Comparison of ENCODE assay signal across 17 cellular contexts in genomic region chr1:117389284-117389683, GRCh38. TPM values are rescaled to one million over a fixed set of nuclear protein-coding genes. Genes with fewer than 3 reads are reported as not detected.
A peak's percentile ranks its signal among the peaks of the same experiment; 100 is the strongest.
DNase-seq lines count a peak whose midpoint lies in the region; ATAC-seq, FAIRE-seq and TF ChIP-seq lines count a peak whose summit lies in the region.
"Had no signal": no experiment of that assay in that cellular context is flagged by ENCODE, and none has a peak within 500 bp of the region (broad histone marks: within the 10 kb centered on the region; RNA-seq: fewer than 3 reads in every experiment).

No MANE protein-coding gene starts in this region.

- TF ChIP-seq POLR2A in body of pancreas (IDR thresholded peaks at IDR 0.05) (no peak), H54 (IDR thresholded peaks at IDR 0.05; ENCODE audit: low read depth, low read length) (no peak)

- TF ChIP-seq CTCF in natural killer cell (IDR thresholded peaks at IDR 0.05), result no peak
- TF ChIP-seq CTCF in body of pancreas (IDR thresholded peaks at IDR 0.05), result no peak
- no peak for TF ChIP-seq CTCF in progenitor cell of endocrine pancreas (IDR thresholded peaks at IDR 0.05; ENCODE audit: unreplicated experiment)
- TF ChIP-seq CTCF in MM.1S (IDR thresholded peaks at IDR 0.05; ENCODE audit: low read length), result no peak

- H3K27ac Mint-ChIP-seq in natural killer cell (peak overlapping the region; percentile 67 to 81), progenitor cell of endocrine pancreas (no peak overlapping the region)
- H3K27ac Mint-ChIP-seq in natural killer cell treated with Interleukin-12 subunit alpha and Interleukin-12 subunit beta and Interleukin-15 and Interleukin-18, amount 100 ng/mL, for 72 hours, result no peak overlapping the region
- H3K27ac Mint-ChIP-seq: CD14-positive monocyte had no signal

- H3K27me3 Mint-ChIP-seq in natural killer cell (ENCODE audit: low read depth in 2 of 2), result no peaks in the 10 kb centered on the region
- H3K27me3 Mint-ChIP-seq in natural killer cell treated with Interleukin-12 subunit alpha and Interleukin-12 subunit beta and Interleukin-15 and Interleukin-18, amount 100 ng/mL, for 72 hours, result no peaks in the 10 kb centered on the region
- no peaks in the 10 kb centered on the region for H3K27me3 Mint-ChIP-seq in progenitor cell of endocrine pancreas

- H3F3A ChIP-seq in MM.1S (ENCODE audit: insufficient read depth, low read length), result no peaks in the 10 kb centered on the region

- ATAC-seq in natural killer cell (no peak), body of pancreas (peak; percentile 58)
- no peak for ATAC-seq in natural killer cell treated with Interleukin-12 subunit alpha and Interleukin-12 subunit beta and Interleukin-15 and Interleukin-18, amount 100 ng/mL, for 72 hours

- H2AFZ ChIP-seq in MM.1S (ENCODE audit: low read length), result no peak overlapping the region
- H2AFZ ChIP-seq: PC-9 had no signal

- H3K9me3 Mint-ChIP-seq in natural killer cell (peaks cover 0 to 3% of the 10 kb centered on the region in 2 donors), progenitor cell of endocrine pancreas (ENCODE audit: low read depth) (peaks cover 4% of the 10 kb centered on the region)
- no peaks in the 10 kb centered on the region for H3K9me3 Mint-ChIP-seq in natural killer cell treated with Interleukin-12 subunit alpha and Interleukin-12 subunit beta and Interleukin-15 and Interleukin-18, amount 100 ng/mL, for 72 hours

- 54 to 58% methylated on average over 3 of the region's 3 CpGs for WGBS in body of pancreas, 2 donors

- H3K4me1 ChIP-seq in body of pancreas, result peaks cover 65% of the 10 kb centered on the region
- no peaks in the 10 kb centered on the region for H3K4me1 ChIP-seq in MM.1S (ENCODE audit: low read length)
- H3K4me1 ChIP-seq: Caco-2 had no signal

- H3K4me3 ChIP-seq in body of pancreas, result no peak overlapping the region
- H3K4me3 ChIP-seq in MM.1S (ENCODE audit: low read length), result no peak overlapping the region
- H3K4me3 ChIP-seq: HAP-1, PC-9 had no signal

- no peak for FAIRE-seq in H54 (lab: Jason Lieb, UNC)

- intact Hi-C loops in natural killer cell (cut with micrococcal nuclease) (no loop called here), body of pancreas (cut with DNase I) (no loop called here)

- H3K27ac ChIP-seq in body of pancreas (peak overlapping the region in 1 of 4 donors; percentile 18), MM.1S (ENCODE audit: low read length) (no peak overlapping the region)
- H3K27ac ChIP-seq: PC-9 had no signal

- no peaks in the 10 kb centered on the region for H3K36me3 Mint-ChIP-seq in natural killer cell
- H3K36me3 Mint-ChIP-seq in natural killer cell treated with Interleukin-12 subunit alpha and Interleukin-12 subunit beta and Interleukin-15 and Interleukin-18, amount 100 ng/mL, for 72 hours, result peaks cover 5% of the 10 kb centered on the region
- H3K36me3 Mint-ChIP-seq in progenitor cell of endocrine pancreas (ENCODE audit: insufficient read depth), result peaks cover 2% of the 10 kb centered on the region

- DNase-seq in natural killer cell (no peak), body of pancreas (peak in 3 of 4 donors; percentile 12 to 40 (median 27)), kidney tubule cell (ENCODE audit: low spot score) (peak; percentile 62), H54 (ENCODE audit: insufficient read length, low spot score) (no peak), occipital lobe (lab: John Stamatoyannopoulos, UW) (no peak), progenitor cell of endocrine pancreas (ENCODE audit: low spot score, unreplicated experiment) (no peak), MM.1S (no peak)
- no peak for DNase-seq in natural killer cell treated with Interleukin-12 subunit alpha and Interleukin-12 subunit beta and Interleukin-15 and Interleukin-18, amount 100 ng/mL, for 72 hours (ENCODE audit: low spot score)
- DNase-seq: Caco-2, DMS153, NCI-H1436, NCI-H2029, NCI-H510A, NCI-H774, PC-9 had no signal

- H3K9me3 ChIP-seq in body of pancreas (no peaks in the 10 kb centered on the region), MM.1S (replicated peaks; ENCODE audit: insufficient read depth, low read length) (no peaks in the 10 kb centered on the region)
- H3K9me3 ChIP-seq: Caco-2, HAP-1 had no signal

- H3K4me2 ChIP-seq in MM.1S (ENCODE audit: low read depth, low read length), result no peak overlapping the region
- H3K4me2 ChIP-seq: PC-9 had no signal

- no peak overlapping the region for H3K4me3 Mint-ChIP-seq in natural killer cell
- no peak overlapping the region for H3K4me3 Mint-ChIP-seq in natural killer cell treated with Interleukin-12 subunit alpha and Interleukin-12 subunit beta and Interleukin-15 and Interleukin-18, amount 100 ng/mL, for 72 hours
- H3K4me3 Mint-ChIP-seq in progenitor cell of endocrine pancreas (ENCODE audit: low read depth), result no peak overlapping the region
- H3K4me3 Mint-ChIP-seq: CD14-positive monocyte had no signal

- H3K36me3 ChIP-seq in body of pancreas (replicated peaks in 1 of 2; ENCODE audit: insufficient read depth in 1 of 2, low read depth in 2 of 2), result no peaks in the 10 kb centered on the region
- no peaks in the 10 kb centered on the region for H3K36me3 ChIP-seq in MM.1S (replicated peaks; ENCODE audit: insufficient read depth, low read length)
- H3K36me3 ChIP-seq: HAP-1 had no signal

- H3K9me2 ChIP-seq in MM.1S (replicated peaks; ENCODE audit: insufficient read depth, low read length), result no peaks in the 10 kb centered on the region

- no peaks in the 10 kb centered on the region for H3K27me3 ChIP-seq in body of pancreas
- no peaks in the 10 kb centered on the region for H3K27me3 ChIP-seq in MM.1S (replicated peaks; ENCODE audit: insufficient read depth, low read length)

- peaks cover 92% of the 10 kb centered on the region for H3K79me2 ChIP-seq in MM.1S (ENCODE audit: low read length)

- H4K20me1 ChIP-seq in MM.1S (ENCODE audit: insufficient read depth, low read length), result no peaks in the 10 kb centered on the region

- H3K9ac ChIP-seq in MM.1S (ENCODE audit: low read length), result no peak overlapping the region

- peaks cover 61 to 64% of the 10 kb centered on the region in 2 donors for H3K4me1 Mint-ChIP-seq in natural killer cell
- peaks cover 38 to 64% of the 10 kb centered on the region in 2 donors for H3K4me1 Mint-ChIP-seq in natural killer cell treated with Interleukin-12 subunit alpha and Interleukin-12 subunit beta and Interleukin-15 and Interleukin-18, amount 100 ng/mL, for 72 hours (ENCODE audit: low read depth in 2 of 2)
- peaks cover 23% of the 10 kb centered on the region for H3K4me1 Mint-ChIP-seq in progenitor cell of endocrine pancreas (ENCODE audit: low read depth)

RNA-seq across cellular contexts. Expression of gene MAN1A2, which starts 22.0 kb away (rescaled TPM):
- 10 to 100 TPM; 75.5 to 90.0 (median 87.1) TPM for total RNA-seq in natural killer cell
- total RNA-seq in natural killer cell treated with Interleukin-12 subunit alpha and Interleukin-12 subunit beta and Interleukin-15 and Interleukin-18, amount 100 ng/mL, for 72 hours, result 10 to 100 TPM; 44.3 to 47.4 TPM
- total RNA-seq in body of pancreas, result 10 to 100 TPM; 37.9 to 54.4 TPM
- 127 TPM for total RNA-seq in occipital lobe
- total RNA-seq in progenitor cell of endocrine pancreas, result 66.5 and 67.7 TPM in 2 replicates

Comparison
In these comparisons a context has a peak if more than half of its experiments do, and no peak if none do; other contexts are left out.
1. H3K27ac Mint-ChIP-seq: peak in natural killer cell (2 of 2); none in natural killer cell treated with Interleukin-12 subunit alpha and Interleukin-12 subunit beta and Interleukin-15 and Interleukin-18, amount 100 ng/mL, for 72 hours (0 of 2) and progenitor cell of endocrine pancreas (single experiment).
2. DNase-seq: peak in body of pancreas (3 of 4) and kidney tubule cell (single experiment); none in natural killer cell (single experiment), natural killer cell treated with Interleukin-12 subunit alpha and Interleukin-12 subunit beta and Interleukin-15 and Interleukin-18, amount 100 ng/mL, for 72 hours (single experiment), H54 (single experiment), occipital lobe (single experiment), progenitor cell of endocrine pancreas (single experiment) and MM.1S (single experiment).